ENCODE assay signal across 11 cellular contexts in the genomic region with DNA sequence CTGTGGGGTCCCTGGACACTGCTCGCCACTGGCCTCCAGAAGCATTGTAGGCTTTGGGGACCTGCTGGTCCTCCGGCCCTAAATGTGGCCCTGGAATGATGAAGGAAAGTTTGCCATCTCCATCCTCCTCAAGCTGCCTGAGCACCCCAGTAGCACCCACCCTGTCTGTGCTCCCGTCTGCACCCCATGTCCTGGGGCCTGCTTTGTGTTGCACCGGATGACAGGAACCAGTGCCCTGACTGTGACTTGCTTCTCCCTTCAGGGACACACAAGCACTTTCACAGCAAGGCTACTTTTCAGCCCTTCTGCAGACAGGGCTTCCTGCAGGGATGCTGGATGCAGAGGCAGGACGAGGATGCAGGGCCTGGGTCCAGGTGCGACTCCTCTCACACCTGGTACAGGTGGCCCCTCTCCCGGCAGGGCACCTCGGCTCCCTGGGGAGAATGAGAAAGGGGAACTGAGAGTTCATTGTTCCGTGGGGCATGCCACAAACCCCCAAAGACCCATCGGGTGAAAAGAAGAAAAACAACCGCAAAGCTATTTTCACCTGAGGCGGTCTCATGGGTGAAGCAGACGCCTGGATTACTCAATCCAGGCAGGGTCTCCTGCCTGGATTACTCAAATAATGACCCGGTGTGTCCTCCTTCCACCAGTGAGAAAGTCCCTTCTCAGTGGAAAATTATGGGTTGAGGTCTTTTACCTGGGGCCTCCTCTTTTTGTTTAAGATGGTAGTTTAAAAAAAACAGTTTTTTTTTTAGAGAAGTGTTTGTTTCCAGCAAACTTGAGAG.
DNase-seq lines count a peak whose midpoint lies in the region; ATAC-seq and TF ChIP-seq lines count a peak whose summit lies in the region.
"Had no signal": no experiment of that assay in that cellular context is flagged by ENCODE, and none has a peak within 500 bp of the region (broad histone marks: within the 10 kb centered on the region; RNA-seq: fewer than 3 reads in every experiment).

No MANE protein-coding gene starts in this region.

- H3K4me1 Mint-ChIP-seq in nephron progenitor cell, result peaks cover 36% of the 10 kb centered on the region

- H2AFZ ChIP-seq in osteoblast (ENCODE audit: low read length), result no peak overlapping the region

- intact Hi-C loops in ascending aorta (cut with DNase I), result loop anchor here (10.0 kb wide), 1 partner anchor 413 kb away; no protein-coding TSS in a partner anchor

- no peaks in the 10 kb centered on the region for H3K79me2 ChIP-seq in osteoblast (ENCODE audit: insufficient read depth, low read length)

- H4K20me1 ChIP-seq in osteoblast (ENCODE audit: insufficient read depth, low read length), result no peaks in the 10 kb centered on the region

- H3K27me3 Mint-ChIP-seq in nephron progenitor cell (ENCODE audit: low read depth, poor library complexity), result peaks cover 12% of the 10 kb centered on the region

- H3K36me3 Mint-ChIP-seq in nephron progenitor cell (ENCODE audit: low read depth), result no peaks in the 10 kb centered on the region

- no peak overlapping the region for H3K4me3 ChIP-seq in NB4 (ENCODE audit: low read depth, low read length)
- no peak overlapping the region for H3K4me3 ChIP-seq in osteoblast (ENCODE audit: insufficient read depth, low read length)
- no peak overlapping the region for H3K4me3 ChIP-seq in ascending aorta

- no peaks in the 10 kb centered on the region for H3K9me3 ChIP-seq in osteoblast (ENCODE audit: low read depth, low read length)
- H3K9me3 ChIP-seq in ascending aorta, result no peaks in the 10 kb centered on the region
- H3K9me3 ChIP-seq: SK-N-SH had no signal

- TF ChIP-seq POLR2A in NB4 (IDR thresholded peaks at IDR 0.05; ENCODE audit: extremely low read depth, insufficient read length), result no peak

- H3K27ac Mint-ChIP-seq in nephron progenitor cell, result no peak overlapping the region
- H3K27ac Mint-ChIP-seq: dendritic cell treated with granulocyte-macrophage colony-stimulating factor and Interleukin-4, amounts not matched to agents 40 ng/mL and 50 ng/mL, for 4 days had no signal

- TF ChIP-seq CTCF in NB4 (IDR thresholded peaks at IDR 0.05; ENCODE audit: low read depth, low read length), result no peak
- no peak for TF ChIP-seq CTCF in osteoblast (IDR thresholded peaks at IDR 0.05; ENCODE audit: extremely low read depth, low read depth, low read length)
- no peak for TF ChIP-seq CTCF in nephron progenitor cell (IDR thresholded peaks at IDR 0.05)
- no peak for TF ChIP-seq CTCF in ascending aorta (IDR thresholded peaks at IDR 0.05)

- peaks cover 3% of the 10 kb centered on the region for H3K27me3 ChIP-seq in osteoblast (ENCODE audit: insufficient read depth, low read length)
- no peaks in the 10 kb centered on the region for H3K27me3 ChIP-seq in ascending aorta

- DNase-seq in COLO668 (lab: John Stamatoyannopoulos, UW; ENCODE audit: unreplicated experiment) (peak; percentile 53), GM19240 (ENCODE audit: insufficient read length, low spot score) (peak; percentile 67), NB4 (ENCODE audit: low read depth) (peak; percentile 37), osteoblast (ENCODE audit: insufficient read length, low spot score, missing footprints) (no peak), nephron progenitor cell (no peak), ascending aorta (ENCODE audit: low spot score in 2 of 2) (no peak), NCI-H510A treated with DMSO at 0.1 percent for 48 hours (lab: John Stamatoyannopoulos, UW) (no peak)
- DNase-seq: posterior cingulate gyrus, SK-N-SH had no signal

- H3K36me3 ChIP-seq in osteoblast (ENCODE audit: insufficient read depth, low read length), result no peaks in the 10 kb centered on the region
- H3K36me3 ChIP-seq in ascending aorta, result no peaks in the 10 kb centered on the region

- H3K27ac ChIP-seq in osteoblast (ENCODE audit: low read depth, low read length) (no peak overlapping the region), ascending aorta (no peak overlapping the region)

- H3K9me3 Mint-ChIP-seq in nephron progenitor cell, result no peaks in the 10 kb centered on the region
- H3K9me3 Mint-ChIP-seq: dendritic cell treated with granulocyte-macrophage colony-stimulating factor and Interleukin-4, amounts not matched to agents 40 ng/mL and 50 ng/mL, for 4 days had no signal

- peaks cover 9% of the 10 kb centered on the region for H3K4me1 ChIP-seq in osteoblast (ENCODE audit: insufficient read depth, low read length)
- H3K4me1 ChIP-seq in ascending aorta, result no peaks in the 10 kb centered on the region

- no peak overlapping the region for H3K4me3 Mint-ChIP-seq in nephron progenitor cell
- H3K4me3 Mint-ChIP-seq: dendritic cell treated with granulocyte-macrophage colony-stimulating factor and Interleukin-4, amounts not matched to agents 40 ng/mL and 50 ng/mL, for 4 days had no signal

- H3K4me2 ChIP-seq in osteoblast (ENCODE audit: insufficient read depth, low read length), result no peak overlapping the region
- H3K4me2 ChIP-seq: SK-N-SH had no signal

- peak; percentile 82 for ATAC-seq in HG02840 (IDR thresholded peaks at IDR 0.05; ENCODE audit: low FRiP score, unreplicated experiment)

Comparison
In these comparisons a context has a peak if more than half of its experiments do, and no peak if none do; other contexts are left out.
1. DNase-seq: peak in COLO668 (single experiment), GM19240 (single experiment) and NB4 (single experiment); none in osteoblast (single experiment), nephron progenitor cell (single experiment), ascending aorta (0 of 2) and NCI-H510A treated with DMSO at 0.1 percent for 48 hours (single experiment).